Comparison of ENCODE assay signal across 26 cellular contexts in the genomic region with DNA sequence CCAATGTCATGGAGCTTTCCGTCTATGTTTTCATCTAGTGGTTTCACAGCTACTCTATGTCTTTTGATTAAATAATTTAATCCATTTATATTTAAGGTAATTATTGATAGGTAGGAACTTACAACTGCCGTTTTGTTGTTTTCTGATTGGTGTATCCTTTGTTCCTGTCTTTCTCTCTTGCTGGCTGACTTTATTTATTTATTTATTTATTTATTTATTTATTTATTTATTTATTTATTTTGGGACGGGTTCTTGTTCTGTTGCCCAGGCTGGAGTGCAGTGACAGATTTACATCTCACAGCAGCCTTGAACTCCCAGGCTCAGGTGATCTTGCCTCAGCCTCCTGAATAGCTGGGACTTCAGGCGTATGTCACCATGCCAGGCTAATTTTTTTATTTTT.
"Had no signal": no experiment of that assay in that cellular context is flagged by ENCODE, and none has a peak within 500 bp of the region (broad histone marks: within the 10 kb centered on the region; RNA-seq: fewer than 3 reads in every experiment).

No MANE protein-coding gene starts in this region.

- H3K9me3 ChIP-seq: suprapubic skin, testis, thoracic aorta, thyroid gland, tibial artery, upper lobe of right lung, uterus had no signal

- H3K27ac ChIP-seq: suprapubic skin, testis, thoracic aorta, thyroid gland, tibial artery, tibial nerve, transverse colon, upper lobe of left lung, upper lobe of right lung, uterus, vagina had no signal

- H3K36me3 ChIP-seq: suprapubic skin, thoracic aorta, thyroid gland, tibial artery, tibial nerve, transverse colon, upper lobe of left lung, upper lobe of right lung, uterus, vagina had no signal

- DNase-seq: stimulated activated CD4-positive, alpha-beta T cell treated with anti-CD3 and anti-CD28 coated beads, Interleukin-2, amount 100 ng/mL, for 48 hours; stimulated activated CD4-positive, alpha-beta T cell treated with anti-CD3 and anti-CD28 coated beads, Interleukin-4, amount 100 ng/mL, for 1 hour; stimulated activated CD4-positive, alpha-beta T cell treated with anti-CD3 and anti-CD28 coated beads, Interleukin-4, amount 100 ng/mL, for 24 hours; stimulated activated CD4-positive, alpha-beta T cell treated with anti-CD3 and anti-CD28 coated beads, Interleukin-4, amount 100 ng/mL, for 4 hours; stimulated activated CD8-positive, alpha-beta memory T cell treated with anti-CD3 and anti-CD28 coated beads, Interleukin-4, amount 100 ng/mL, for 48 hours; stimulated activated naive B cell treated with anti-CD40 and anti-IgM and Interleukin-4, amounts not matched to agents 10 μg/mL and 1 μg/mL and 100 μg/mL, for 72 hours; stimulated activated naive CD4-positive, alpha-beta T cell; stimulated activated naive CD4-positive, alpha-beta T cell treated with Interleukin-2 at 50 U/mL for 16 hours; stimulated activated naive CD8-positive, alpha-beta T cell treated with anti-CD3 and anti-CD28 coated beads, Interleukin-15, amount 100 ng/mL, for 72 hours; stimulated activated naive CD8-positive, alpha-beta T cell treated with anti-CD3 and anti-CD28 coated beads, Interleukin-15, Interleukin-2, amounts not matched to agents 100 U/mL and 50 U/mL, for 24 hours; substantia nigra; testis; thyroid gland; tibial artery; transverse colon; trophoblast cell; upper lobe of left lung; upper lobe of right lung; uterus had no signal

- H3K27me3 ChIP-seq: suprapubic skin, testis, thyroid gland, tibial artery, tibial nerve, transverse colon, upper lobe of left lung, upper lobe of right lung, uterus, vagina had no signal

- ATAC-seq: stimulated activated effector memory CD8-positive, alpha-beta T cell treated with anti-CD3 and anti-CD28 coated beads, Interleukin-12 subunit alpha, Interleukin-12 subunit beta, amount 100 ng/mL, for 72 hours; stimulated activated memory B cell treated with anti-CD40 and anti-IgM and Interleukin-4, amounts not matched to agents 10 μg/mL and 1 μg/mL and 100 μg/mL, for 72 hours; stimulated activated naive B cell treated with anti-CD40 and anti-IgM and Interleukin-4, amounts not matched to agents 10 μg/mL and 1 μg/mL and 100 μg/mL, for 72 hours; stimulated activated naive CD8-positive, alpha-beta T cell treated with anti-CD3 and anti-CD28 coated beads, Interleukin-15, amount 100 ng/mL, for 72 hours; stimulated activated naive CD8-positive, alpha-beta T cell treated with anti-CD3 and anti-CD28 coated beads, Interleukin-15, Interleukin-2, amounts not matched to agents 100 U/mL and 50 U/mL, for 24 hours; upper lobe of right lung had no signal

- FAIRE-seq: urothelium cell line had no signal

- H3K4me3 ChIP-seq: suprapubic skin, testis, thoracic aorta, thyroid gland, tibial artery, tibial nerve, transverse colon, upper lobe of left lung, upper lobe of right lung, uterus, vagina had no signal

- H3K4me1 ChIP-seq: suprapubic skin, testis, transverse colon, upper lobe of left lung, upper lobe of right lung, uterus, vagina had no signal
